8 cellular contexts compared by ENCODE assay signal in genomic region chr3:28347374-28348285, GRCh38. TPM values are rescaled to one million over a fixed set of nuclear protein-coding genes. Genes with fewer than 3 reads are reported as not detected.
A peak's percentile ranks its signal among the peaks of the same experiment; 100 is the strongest.
DNase-seq lines count a peak whose midpoint lies in the region; ATAC-seq and TF ChIP-seq lines count a peak whose summit lies in the region.

No MANE protein-coding gene starts in this region.

- DNase-seq in ACHN (peak; percentile 3), HCEC 1CT (peak; percentile 85), globus pallidus (ENCODE audit: low spot score) (peak; percentile 6), retinal pigment epithelial cell (ENCODE audit: low read depth) (no peak), GM19238 (ENCODE audit: insufficient read length, low spot score) (no peak)
- DNase-seq in activated CD4-positive, alpha-beta memory T cell treated with anti-CD3 and anti-CD28 coated beads for 36 hours = no peak
- no peak for DNase-seq in activated CD4-positive, alpha-beta T cell treated with anti-CD3 and anti-CD28 coated beads for 1 hour

- peak overlapping the region; percentile 89 for H3K4me3 ChIP-seq in retinal pigment epithelial cell (ENCODE audit: low read length)

- no peak for ATAC-seq in HG02759 (IDR thresholded peaks at IDR 0.05; ENCODE audit: unreplicated experiment)

- no peaks in the 10 kb centered on the region for H3K27me3 Mint-ChIP-seq in activated CD4-positive, alpha-beta memory T cell treated with anti-CD3 and anti-CD28 coated beads for 36 hours

- H3K36me3 Mint-ChIP-seq in activated CD4-positive, alpha-beta memory T cell treated with anti-CD3 and anti-CD28 coated beads for 36 hours = peaks cover 14% of the 10 kb centered on the region

- in situ Hi-C loops in ACHN (cut with HindIII; ENCODE audit: low pct_ligation_motif_present, low pct_unique_long_range_greater_than_20kb, low sequenced_read_pairs) = no loop called here

- CTCF ChIA-PET in activated CD4-positive, alpha-beta memory T cell treated with anti-CD3 and anti-CD28 coated beads for 36 hours (lab: Charles Lee) = interaction anchor here (1.2 to 2.6 kb wide), 3 partner anchors 8 to 626 kb away, joined by 3 to 23 read pairs (median 7); partner anchors contain the start of gene EOMES

- peaks cover 2% of the 10 kb centered on the region for H3K9me3 Mint-ChIP-seq in activated CD4-positive, alpha-beta memory T cell treated with anti-CD3 and anti-CD28 coated beads for 36 hours

- intact Hi-C loops in activated CD4-positive, alpha-beta memory T cell treated with anti-CD3 and anti-CD28 coated beads for 36 hours (cut with micrococcal nuclease) = loop anchor here (1.0 to 10.0 kb wide), 3 partner anchors 106 to 993 kb away; partner anchors contain the start of gene CMC1

- no peak for TF ChIP-seq CTCF in retinal pigment epithelial cell (conservative IDR thresholded peaks at IDR 0.05; ENCODE audit: low read depth, low read length)

- H3K4me1 Mint-ChIP-seq in activated CD4-positive, alpha-beta memory T cell treated with anti-CD3 and anti-CD28 coated beads for 36 hours (ENCODE audit: low read depth) = peaks cover 46% of the 10 kb centered on the region

- H3K4me3 Mint-ChIP-seq in activated CD4-positive, alpha-beta memory T cell treated with anti-CD3 and anti-CD28 coated beads for 36 hours = peak overlapping the region; percentile 95

- POLR2A ChIA-PET in activated CD4-positive, alpha-beta memory T cell treated with anti-CD3 and anti-CD28 coated beads for 36 hours (lab: Charles Lee) = interaction anchor here (0.6 to 2.2 kb wide), 6 partner anchors 8 to 1001 kb away, joined by 3 to 12 read pairs (median 4); partner anchors contain the start of gene CMC1

- H3K27ac Mint-ChIP-seq in activated CD4-positive, alpha-beta memory T cell treated with anti-CD3 and anti-CD28 coated beads for 36 hours = peak overlapping the region; percentile 88

RNA-seq across cellular contexts. Expression of gene ZCWPW2, which starts 0.9 kb away (rescaled TPM):
- under 1 TPM; 0.39 to 0.43 TPM for total RNA-seq in activated CD4-positive, alpha-beta memory T cell treated with anti-CD3 and anti-CD28 coated beads for 36 hours

RNA-seq across cellular contexts. Expression of gene AZI2, which starts 1.0 kb away (rescaled TPM):
- total RNA-seq in activated CD4-positive, alpha-beta memory T cell treated with anti-CD3 and anti-CD28 coated beads for 36 hours = 10 to 100 TPM; 35.5 to 38.9 TPM

Comparison
In these comparisons a context has a peak if more than half of its experiments do, and no peak if none do; other contexts are left out.
1. DNase-seq: peak in ACHN (single experiment), HCEC 1CT (single experiment) and globus pallidus (single experiment); none in activated CD4-positive, alpha-beta memory T cell treated with anti-CD3 and anti-CD28 coated beads for 36 hours (single experiment), retinal pigment epithelial cell (single experiment), GM19238 (single experiment) and activated CD4-positive, alpha-beta T cell treated with anti-CD3 and anti-CD28 coated beads for 1 hour (single experiment).